Comparison of ENCODE assay signal across 24 cellular contexts in genomic region chr19:50962245-50962644, GRCh38. TPM values are rescaled to one million over a fixed set of nuclear protein-coding genes. Genes with fewer than 3 reads are reported as not detected.
DNase-seq lines count a peak whose midpoint lies in the region; ATAC-seq, FAIRE-seq and TF ChIP-seq lines count a peak whose summit lies in the region.
"Had no signal": no experiment of that assay in that cellular context is flagged by ENCODE, and none has a peak within 500 bp of the region (broad histone marks: within the 10 kb centered on the region; RNA-seq: fewer than 3 reads in every experiment).

No MANE protein-coding gene starts in this region.

- no peak overlapping the region for H3K56ac ChIP-seq in H1 (replicated peaks; ENCODE audit: insufficient read length, low read depth, low read length)

- no peak overlapping the region for H2BK12ac ChIP-seq in H1 (ENCODE audit: low read depth, low read length)

- no peaks in the 10 kb centered on the region; the same call in 1 of the 2 replicates for H3K23me2 ChIP-seq in H1 (ENCODE audit: low read depth, low read length)

- no peak overlapping the region for H3K4ac ChIP-seq in H1 (replicated peaks; ENCODE audit: insufficient read length, low read depth, low read length)

- no peak overlapping the region for H4K91ac ChIP-seq in H1 (replicated peaks; ENCODE audit: insufficient read length, low read length)

- POLR2A ChIA-PET in HEK293 (lab: Yijun Ruan, JAX), result no interaction called here
- POLR2A ChIA-PET in H1 (lab: Charles Lee; ENCODE audit: partially characterized antibody), result no interaction called here

- H3K27me3 ChIP-seq in H1 (replicated peaks in 1 of 4; ENCODE audit: control insufficient read depth in 3 of 4, extremely low read depth in 1 of 4, insufficient read depth in 3 of 4, low read length in 3 of 4), result no peaks in the 10 kb centered on the region; a peak in 1 of 7 replicates
- H3K27me3 ChIP-seq: BLaER1 treated with 17β-estradiol and CSF1 and Interleukin-3, amounts not matched to agents 10 nM and 100 nM had no signal

- H3K4me1 ChIP-seq in HEK293 (ENCODE audit: control insufficient read depth, insufficient read depth, low read length), result peaks cover 4% of the 10 kb centered on the region; the same call in 1 of the 2 replicates
- H3K4me1 ChIP-seq in H1 (replicated peaks in 1 of 4; ENCODE audit: control insufficient read depth in 3 of 4, insufficient read depth in 4 of 4, low read length in 3 of 4), result no peaks in the 10 kb centered on the region
- H3K4me1 ChIP-seq: A549; BE2C; BLaER1 treated with 17β-estradiol and CSF1 and Interleukin-3, amounts not matched to agents 10 nM and 100 nM had no signal

- no peak for TF ChIP-seq EP300 in H1 (IDR thresholded peaks at IDR 0.05; ENCODE audit: borderline replicate concordance in 1 of 2, low read depth in 2 of 2, low read length in 2 of 2)

- no peak overlapping the region for H2BK5ac ChIP-seq in H1 (ENCODE audit: low read depth, low read length)

- H4K20me1 ChIP-seq in H1 (replicated peaks in 1 of 2; ENCODE audit: control insufficient read depth in 1 of 2, insufficient read depth in 2 of 2, low read length in 2 of 2), result no peaks in the 10 kb centered on the region
- H4K20me1 ChIP-seq: BLaER1 treated with 17β-estradiol and CSF1 and Interleukin-3, amounts not matched to agents 10 nM and 100 nM had no signal

- H2BK15ac ChIP-seq in H1 (ENCODE audit: low read length), result no peak overlapping the region

- H3K9me3 ChIP-seq in HEK293 (ENCODE audit: control insufficient read depth, insufficient read depth, low read depth, low read length), result no peaks in the 10 kb centered on the region
- H3K9me3 ChIP-seq in H1 (ENCODE audit: insufficient read depth in 2 of 2, low read depth in 1 of 2, low read length in 1 of 2), result no peaks in the 10 kb centered on the region; a peak in 1 of 4 replicates
- H3K9me3 ChIP-seq: BE2C had no signal

- no peak for TF ChIP-seq RAD21 in H1 (IDR thresholded peaks at IDR 0.05 in 1 of 2, conservative IDR thresholded peaks at IDR 0.05 in 1 of 2; ENCODE audit: low read depth in 2 of 2, low read length in 2 of 2)

- WGBS in H1 (ENCODE audit: extremely low coverage in 1 of 2, insufficient coverage in 1 of 2, insufficient read length in 1 of 2, insufficient replicate concordance in 2 of 2, low coverage in 1 of 2, low lambda C conversion rate in 2 of 2, missing lambda C conversion rate in 1 of 2), 2 experiments, result 88% methylated on average over 1 of the region's 1 CpG; no CpG with 5 or more reads in 1 of the 2 experiments

- DNase-seq in SW480 (ENCODE audit: low spot score) (peak; percentile 54), H1 (ENCODE audit: low read depth in 1 of 2, low spot score in 2 of 2) (no peak), MV-4-11 (lab: John Stamatoyannopoulos, UW) (no peak), occipital lobe (lab: John Stamatoyannopoulos, UW) (no peak)
- DNase-seq: 8988T; ACHN; AML-193; BE2C; CD4-positive, alpha-beta memory T cell; COR-L47; DMS153; DND-41; GM23248; H9; HFFc6 had no signal

- no peaks in the 10 kb centered on the region for H3K79me1 ChIP-seq in H1 (ENCODE audit: low read depth, low read length)

- no peaks in the 10 kb centered on the region for H3K79me2 ChIP-seq in H1 (ENCODE audit: control insufficient read depth in 1 of 2, insufficient read depth in 2 of 2, low read length in 2 of 2)

- no peak overlapping the region for H2BK20ac ChIP-seq in H1 (ENCODE audit: low read length)

- no peak for ATAC-seq in GM19463 (IDR thresholded peaks at IDR 0.05; ENCODE audit: unreplicated experiment)
- ATAC-seq: HCT116 had no signal

- H4K5ac ChIP-seq in H1 (ENCODE audit: insufficient read length, low read depth, low read length), result no peak overlapping the region

- no peak overlapping the region for H2AFZ ChIP-seq in H1 (ENCODE audit: low read length)
- H2AFZ ChIP-seq: GM23248 had no signal

- no peak overlapping the region for H3K23ac ChIP-seq in H1 (ENCODE audit: insufficient read length)

- CTCF ChIA-PET in HEK293 (lab: Yijun Ruan, JAX) (no interaction called here), H1 (lab: Charles Lee; ENCODE audit: partially characterized antibody) (interaction anchor here (0.5 kb wide), 1 partner anchor 12 kb away, joined by 3 read pairs; no protein-coding TSS in a partner anchor)

- H2BK120ac ChIP-seq in H1 (replicated peaks; ENCODE audit: low read depth, low read length), result no peak overlapping the region

- H3K36me3 ChIP-seq in HEK293 (ENCODE audit: control insufficient read depth in 2 of 2, insufficient read depth in 1 of 2, low read length in 2 of 2), result no peaks in the 10 kb centered on the region
- H3K36me3 ChIP-seq in H1 (ENCODE audit: control insufficient read depth in 2 of 4, insufficient read depth in 4 of 4, low read length in 3 of 4), result no peaks in the 10 kb centered on the region
- H3K36me3 ChIP-seq: BE2C; BLaER1 treated with 17β-estradiol and CSF1 and Interleukin-3, amounts not matched to agents 10 nM and 100 nM had no signal

- H3K4me3 ChIP-seq in HEK293 (ENCODE audit: low read depth, low read length) (no peak overlapping the region), H1 (ENCODE audit: extremely low read depth in 1 of 4, insufficient read depth in 2 of 4, low read depth in 3 of 4, low read length in 4 of 4) (no peak overlapping the region)
- H3K4me3 ChIP-seq: A549; BLaER1 treated with 17β-estradiol and CSF1 and Interleukin-3, amounts not matched to agents 10 nM and 100 nM; GM23248 had no signal

- TF ChIP-seq POLR2A in H1 (IDR thresholded peaks at IDR 0.05; ENCODE audit: control extremely low read depth in 1 of 2, low read depth in 2 of 2, low read length in 2 of 2), result no peak

- H3K18ac ChIP-seq in H1 (ENCODE audit: extremely low read depth, low read length), result no peak overlapping the region

- H3K9ac ChIP-seq in H1 (replicated peaks in 1 of 4; ENCODE audit: extremely low read depth in 1 of 4, low read depth in 3 of 4, low read length in 3 of 4), result no peak overlapping the region
- H3K9ac ChIP-seq: BLaER1 treated with 17β-estradiol and CSF1 and Interleukin-3, amounts not matched to agents 10 nM and 100 nM; GM23248 had no signal

- TF ChIP-seq CTCF in HEK293 (tag by site-specific recombination; IDR thresholded peaks at IDR 0.05) (no peak), H1 (IDR thresholded peaks at IDR 0.05; ENCODE audit: control extremely low read depth in 1 of 3, insufficient read depth in 1 of 3, low read depth in 1 of 3, low read length in 3 of 3) (no peak)

- H4K8ac ChIP-seq in H1 (ENCODE audit: extremely low read depth, insufficient read depth, low read length), result no peak overlapping the region

- no peak overlapping the region for H3K27ac ChIP-seq in HEK293 (ENCODE audit: extremely low read depth, low read depth, low read length)
- no peak overlapping the region for H3K27ac ChIP-seq in H1 (ENCODE audit: low read depth, low read length)
- H3K27ac ChIP-seq: A549; BLaER1 treated with 17β-estradiol and CSF1 and Interleukin-3, amounts not matched to agents 10 nM and 100 nM; GM23248 had no signal

- H3K4me2 ChIP-seq in H1 (ENCODE audit: insufficient read depth in 1 of 2, low read depth in 2 of 2, low read length in 2 of 2), result no peak overlapping the region
- H3K4me2 ChIP-seq: A549; BLaER1 treated with 17β-estradiol and CSF1 and Interleukin-3, amounts not matched to agents 10 nM and 100 nM had no signal

- no peak for FAIRE-seq in H1 (lab: Jason Lieb, UNC)
- FAIRE-seq: A549, G401.6, GM12892, GM19239 had no signal

- no peak overlapping the region for H3K14ac ChIP-seq in H1 (ENCODE audit: insufficient read length)

- H2AK5ac ChIP-seq in H1 (ENCODE audit: low read depth, low read length), result 0 out of 2 replicates have a peak overlapping the region, but pooled peaks have one; percentile 15

RNA-seq across cellular contexts. Expression of gene KLK6, which starts 7.1 kb away (rescaled TPM):
- total RNA-seq in H1 (2021; fragmentation: NEBNext Ultra II Directional; extraction: Animal tissue kit (Norgen Biotek cat#: 25700)), result 0.55 and 0.69 TPM in 2 replicates
- polyA plus RNA-seq in H1 (2011; rRNA removed), result 2.6 and 3.2 TPM in 2 replicates
- 2.5 TPM for polyA plus RNA-seq in H1 (2011; cell fraction: cytosol; rRNA removed)
- polyA plus RNA-seq in H1 (2011; cell fraction: nucleus; rRNA removed), result 1.7 TPM
- polyA plus RNA-seq in H1 (2012, experiment 1 of 2), result 1.3 to 2.5 TPM (median 2.3 TPM) in 4 replicates
- polyA plus RNA-seq in H1 (2012, experiment 2 of 2), result 2.4 TPM
- 1.4 TPM for polyA plus RNA-seq in H1 (2013, experiment 1 of 2)
- 1.8 TPM for polyA plus RNA-seq in H1 (2013, experiment 2 of 2)
- polyA minus RNA-seq in H1 (2011; rRNA and poly(A)+ RNA removed), result 1.3 and 2.0 TPM in 2 replicates
- polyA minus RNA-seq in H1 (2011; cell fraction: cytosol; rRNA and poly(A)+ RNA removed), result not detected
- polyA minus RNA-seq in H1 (2011; cell fraction: nucleus; rRNA and poly(A)+ RNA removed), result 0.60 TPM
- not detected for total RNA-seq in occipital lobe
- total RNA-seq: CD4-positive, alpha-beta memory T cell; GM23248; H4; HFFc6 had no signal
- polyA plus RNA-seq: CD4-positive, alpha-beta memory T cell; GM23248 had no signal

RNA-seq across cellular contexts. Expression of gene KLK5, which starts 9.4 kb away (rescaled TPM):
- 0.55 and 0.76 TPM in 2 replicates for total RNA-seq in H1 (2021; fragmentation: NEBNext Ultra II Directional; extraction: Animal tissue kit (Norgen Biotek cat#: 25700))
- polyA plus RNA-seq in H1 (2011; rRNA removed), result 1.7 and 2.0 TPM in 2 replicates
- 1.2 TPM for polyA plus RNA-seq in H1 (2011; cell fraction: cytosol; rRNA removed)
- polyA plus RNA-seq in H1 (2011; cell fraction: nucleus; rRNA removed), result 1.1 TPM
- polyA plus RNA-seq in H1 (2012, experiment 1 of 2), result 0.34 to 0.86 TPM (median 0.69 TPM) in 4 replicates
- 0.63 TPM for polyA plus RNA-seq in H1 (2012, experiment 2 of 2)
- polyA plus RNA-seq in H1 (2013, experiment 1 of 2), result 0.73 TPM
- polyA plus RNA-seq in H1 (2013, experiment 2 of 2), result 0.77 TPM
- 0.25 and 0.78 TPM in 2 replicates for polyA minus RNA-seq in H1 (2011; rRNA and poly(A)+ RNA removed)
- not detected for polyA minus RNA-seq in H1 (2011; cell fraction: cytosol; rRNA and poly(A)+ RNA removed)
- not detected for polyA minus RNA-seq in H1 (2011; cell fraction: nucleus; rRNA and poly(A)+ RNA removed)
- not detected for total RNA-seq in occipital lobe
- total RNA-seq: CD4-positive, alpha-beta memory T cell; GM23248; H4; H9; HFFc6 had no signal
- polyA plus RNA-seq: A549; CD4-positive, alpha-beta memory T cell; GM23248 had no signal

RNA-seq across cellular contexts. Expression of gene KLK7, which starts 21.5 kb away (rescaled TPM):
- 0.55 and 0.73 TPM in 2 replicates for total RNA-seq in H1 (2021; fragmentation: NEBNext Ultra II Directional; extraction: Animal tissue kit (Norgen Biotek cat#: 25700))
- 1.4 and 2.1 TPM in 2 replicates for polyA plus RNA-seq in H1 (2011; rRNA removed)
- polyA plus RNA-seq in H1 (2011; cell fraction: cytosol; rRNA removed), result 1.6 TPM
- polyA plus RNA-seq in H1 (2011; cell fraction: nucleus; rRNA removed), result 3.5 TPM
- polyA plus RNA-seq in H1 (2012, experiment 1 of 2), result 1.0 to 1.7 TPM (median 1.4 TPM) in 4 replicates
- polyA plus RNA-seq in H1 (2012, experiment 2 of 2), result 0.35 TPM
- 0.87 TPM for polyA plus RNA-seq in H1 (2013, experiment 1 of 2)
- polyA plus RNA-seq in H1 (2013, experiment 2 of 2), result 0.90 TPM
- polyA minus RNA-seq in H1 (2011; rRNA and poly(A)+ RNA removed), result 0.39 and 0.57 TPM in 2 replicates
- polyA minus RNA-seq in H1 (2011; cell fraction: cytosol; rRNA and poly(A)+ RNA removed), result 1.3 TPM
- 1.3 TPM for polyA minus RNA-seq in H1 (2011; cell fraction: nucleus; rRNA and poly(A)+ RNA removed)
- not detected for total RNA-seq in occipital lobe
- total RNA-seq: CD4-positive, alpha-beta memory T cell; GM23248; H4; HFFc6 had no signal
- polyA plus RNA-seq: A549; CD4-positive, alpha-beta memory T cell; GM23248 had no signal

RNA-seq across cellular contexts. Expression of gene KLK8, which starts 39.2 kb away (rescaled TPM):
- 2.1 and 2.9 TPM in 2 replicates for total RNA-seq in H1 (2021; fragmentation: NEBNext Ultra II Directional; extraction: Animal tissue kit (Norgen Biotek cat#: 25700))
- polyA plus RNA-seq in H1 (2011; rRNA removed), result 3.6 and 7.1 TPM in 2 replicates
- 6.5 TPM for polyA plus RNA-seq in H1 (2011; cell fraction: cytosol; rRNA removed)
- 8.0 TPM for polyA plus RNA-seq in H1 (2011; cell fraction: nucleus; rRNA removed)
- polyA plus RNA-seq in H1 (2012, experiment 1 of 2), result 3.4 to 7.9 TPM (median 5.6 TPM) in 4 replicates
- polyA plus RNA-seq in H1 (2012, experiment 2 of 2), result 4.1 TPM
- polyA plus RNA-seq in H1 (2013, experiment 1 of 2), result 6.8 TPM
- 6.9 TPM for polyA plus RNA-seq in H1 (2013, experiment 2 of 2)
- polyA minus RNA-seq in H1 (2011; rRNA and poly(A)+ RNA removed), result 3.4 and 3.5 TPM in 2 replicates
- not detected for polyA minus RNA-seq in H1 (2011; cell fraction: cytosol; rRNA and poly(A)+ RNA removed)
- 3.7 TPM for polyA minus RNA-seq in H1 (2011; cell fraction: nucleus; rRNA and poly(A)+ RNA removed)
- not detected for total RNA-seq in occipital lobe
- total RNA-seq: CD4-positive, alpha-beta memory T cell; GM23248; H4; HFFc6 had no signal
- polyA plus RNA-seq: A549; CD4-positive, alpha-beta memory T cell; GM23248 had no signal

RNA-seq across cellular contexts. Expression of gene KLK4, which starts 51.0 kb away (rescaled TPM):
- 1.3 TPM in 1 of 2 replicates, not detected in the other for total RNA-seq in H1 (2021; fragmentation: NEBNext Ultra II Directional; extraction: Animal tissue kit (Norgen Biotek cat#: 25700))
- polyA plus RNA-seq in H1 (2011; rRNA removed), result 0.44 and 6.8 TPM in 2 replicates
- polyA plus RNA-seq in H1 (2011; cell fraction: cytosol; rRNA removed), result 0.41 TPM
- 2.3 TPM for polyA plus RNA-seq in H1 (2011; cell fraction: nucleus; rRNA removed)
- 0.20 to 1.7 TPM (median 0.57 TPM) in 4 replicates for polyA plus RNA-seq in H1 (2012, experiment 1 of 2)
- not detected for polyA plus RNA-seq in H1 (2012, experiment 2 of 2)
- polyA plus RNA-seq in H1 (2013, experiment 1 of 2), result 0.91 TPM
- polyA plus RNA-seq in H1 (2013, experiment 2 of 2), result 0.77 TPM
- 0.82 TPM in 1 of 2 replicates, not detected in the other for polyA minus RNA-seq in H1 (2011; rRNA and poly(A)+ RNA removed)
- polyA minus RNA-seq in H1 (2011; cell fraction: cytosol; rRNA and poly(A)+ RNA removed), result not detected
- polyA minus RNA-seq in H1 (2011; cell fraction: nucleus; rRNA and poly(A)+ RNA removed), result not detected
- total RNA-seq in occipital lobe, result not detected
- total RNA-seq: CD4-positive, alpha-beta memory T cell; GM23248; H4; HFFc6 had no signal
- polyA plus RNA-seq: A549; CD4-positive, alpha-beta memory T cell; GM23248 had no signal

Comparison
In these comparisons a context has a peak if more than half of its experiments do, and no peak if none do; other contexts are left out.
1. Of the 6 proteins assayed by ChIP-seq in both HEK293 and H1: peak only in HEK293: SP2; only in H1: none; in both: none; in neither: 5.